Comparison of ENCODE assay signal across 1 cellular context in genomic region chr11:112005422-112006094, GRCh38.
TF ChIP-seq lines count a peak whose summit lies in the region.

No MANE protein-coding gene starts in this region.

TF ChIP-seq in HepG2, 621 proteins besides CTCF, POLR2A, EP300 and RAD21:
- TF ChIP-seq ZNF652 (CRISPR knock-in tag; IDR thresholded peaks at IDR 0.05; ENCODE audit: borderline replicate concordance, low read depth) (no peak), MLXIP (CRISPR knock-in tag; IDR thresholded peaks at IDR 0.05; ENCODE audit: borderline replicate concordance) (no peak), ZNF33A (CRISPR knock-in tag; IDR thresholded peaks at IDR 0.05; ENCODE audit: borderline replicate concordance) (0 out of 2 replicates have a peak, but pooled peaks have one; percentile 33), ZNF407 (CRISPR knock-in tag; IDR thresholded peaks at IDR 0.05; ENCODE audit: not compliant biosample characterization) (peak; percentile 64), ZNF546 (CRISPR knock-in tag; conservative IDR thresholded peaks at IDR 0.05) (0 out of 2 replicates have a peak, but pooled peaks have one; percentile 44), ZNF770 (CRISPR knock-in tag; IDR thresholded peaks at IDR 0.05) (peak; percentile 92)
